Comparison of ENCODE assay signal across 22 cellular contexts in the genomic region with DNA sequence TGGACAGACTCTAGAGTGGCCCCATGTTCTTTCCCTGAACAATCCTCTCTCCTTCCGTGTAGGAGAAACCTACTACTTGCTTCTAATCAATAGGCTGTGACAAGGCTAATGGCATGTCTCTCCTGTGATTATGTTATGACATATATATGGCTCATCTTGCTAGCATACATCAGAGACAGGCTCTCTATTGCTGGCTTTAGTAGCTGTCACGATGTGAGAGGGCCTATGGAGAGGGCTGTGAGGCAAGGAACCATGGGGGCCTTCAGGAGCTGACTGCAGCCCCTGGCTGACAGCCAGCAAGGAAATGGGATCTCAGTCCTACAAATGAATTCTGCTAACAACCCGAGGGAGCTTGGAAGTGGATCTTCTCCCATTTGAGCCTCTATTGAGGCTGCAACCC.
"Had no signal": no experiment of that assay in that cellular context is flagged by ENCODE, and none has a peak within 500 bp of the region (broad histone marks: within the 10 kb centered on the region; RNA-seq: fewer than 3 reads in every experiment).

No MANE protein-coding gene starts in this region.

- ATAC-seq: activated naive CD4-positive, alpha-beta T cell treated with anti-CD3 and anti-CD28 coated beads, Interleukin-2, amount 50 U/mL, for 72 hours; body of pancreas; left lung had no signal

- H3K27me3 ChIP-seq: body of pancreas, colonic mucosa, left lung, neutrophil, tibial nerve, vagina had no signal

- H3K27ac Mint-ChIP-seq: activated naive CD4-positive, alpha-beta T cell treated with anti-CD3 and anti-CD28 coated beads, Interleukin-2, amount 50 U/mL, for 72 hours; activated T-cell treated with anti-CD3 and anti-CD28 coated beads, Interleukin-2, amount 50 U/mL, for 24 hours had no signal

- H3K4me3 ChIP-seq: body of pancreas, colonic mucosa, left lung, tibial nerve, vagina had no signal

- H3K36me3 ChIP-seq: colonic mucosa, left lung, neutrophil, tibial nerve, vagina had no signal

- H3K27ac ChIP-seq: body of pancreas, colonic mucosa, left lung, neutrophil, tibial nerve, vagina had no signal

- H3K27me3 Mint-ChIP-seq: activated T-cell treated with anti-CD3 and anti-CD28 coated beads, Interleukin-2, amount 50 U/mL, for 24 hours had no signal

- H3K4me1 ChIP-seq: colonic mucosa, tibial nerve, vagina had no signal

- H3K36me3 Mint-ChIP-seq: activated naive CD4-positive, alpha-beta T cell treated with anti-CD3 and anti-CD28 coated beads, Interleukin-2, amount 50 U/mL, for 72 hours had no signal

- DNase-seq: activated CD4-positive, alpha-beta T cell treated with anti-CD3 and anti-CD28 coated beads, Interleukin-2, amount 50 U/mL, for 48 hours; activated CD4-positive, CD25-positive, alpha-beta regulatory T cell treated with anti-CD3 and anti-CD28 coated beads, Interleukin-2, amount 50 U/mL, for 72 hours; activated effector memory CD4-positive, alpha-beta T cell treated with anti-CD3 and anti-CD28 coated beads, Interleukin-2, amount 50 U/mL, for 16 hours; activated T-cell treated with anti-CD3 and anti-CD28 coated beads, Interleukin-2, amount 50 U/mL, for 24 hours; body of pancreas; caudate nucleus; colonic mucosa; effector CD8-positive, alpha-beta T cell; glutamatergic neuron; hypothalamus; kidney; left lung; mammary epithelial cell; stimulated activated CD4-positive, alpha-beta T cell treated with anti-CD3 and anti-CD28 coated beads, Interleukin-15, amount 100 ng/mL, for 24 hours; stimulated activated CD4-positive, alpha-beta T cell treated with anti-CD3 and anti-CD28 coated beads, Interleukin-4, amount 100 ng/mL, for 1 hour; stimulated activated naive CD4-positive, alpha-beta T cell treated with Interleukin-2 at 50 U/mL for 16 hours; substantia nigra; T1000 had no signal

- H3K4me3 Mint-ChIP-seq: activated T-cell treated with anti-CD3 and anti-CD28 coated beads, Interleukin-2, amount 50 U/mL, for 24 hours had no signal

- H3K9me3 ChIP-seq: body of pancreas, colonic mucosa, left lung, neutrophil, tibial nerve, vagina had no signal

- H3K9me3 Mint-ChIP-seq: activated naive CD4-positive, alpha-beta T cell treated with anti-CD3 and anti-CD28 coated beads, Interleukin-2, amount 50 U/mL, for 72 hours; activated T-cell treated with anti-CD3 and anti-CD28 coated beads, Interleukin-2, amount 50 U/mL, for 24 hours had no signal
